Comparison of ENCODE assay signal across 29 cellular contexts in the genomic region with DNA sequence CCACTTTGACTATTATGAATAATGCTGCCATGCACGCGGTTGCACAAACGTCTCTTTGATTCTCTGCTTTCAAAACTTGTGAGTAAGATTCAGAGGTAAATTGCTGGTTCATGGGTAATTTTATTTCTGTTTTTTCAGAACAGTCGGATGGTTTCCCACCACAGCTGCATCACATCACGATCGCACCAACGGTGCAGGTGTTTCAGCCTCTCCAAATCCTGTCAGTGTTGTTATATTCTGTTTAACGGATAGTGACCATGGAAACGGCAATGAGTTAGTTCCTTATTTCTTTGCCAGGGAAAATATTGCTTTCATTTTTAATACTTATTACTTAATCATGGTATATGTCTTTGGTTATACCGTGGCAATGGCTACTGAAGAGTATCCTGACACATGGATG. TPM values are rescaled to one million over a fixed set of nuclear protein-coding genes. Genes with fewer than 3 reads are reported as not detected.
"Had no signal": no experiment of that assay in that cellular context is flagged by ENCODE, and none has a peak within 500 bp of the region (broad histone marks: within the 10 kb centered on the region; RNA-seq: fewer than 3 reads in every experiment).

No MANE protein-coding gene starts in this region.

- DNase-seq: activated CD4-positive, alpha-beta T cell treated with anti-CD3 and anti-CD28 coated beads for 1 hour; activated CD4-positive, alpha-beta T cell treated with anti-CD3 and anti-CD28 coated beads, Interleukin-2, amount 10 ng/mL, durations not matched to agents 24 days and 14 days; activated CD4-positive, alpha-beta T cell treated with anti-CD3 and anti-CD28 coated beads, Interleukin-2, amount 50 U/mL, for 4 hours; activated CD4-positive, CD25-positive, alpha-beta regulatory T cell; activated CD8-positive, alpha-beta T cell treated with anti-CD3 and anti-CD28 coated beads for 36 hours; activated effector memory CD4-positive, alpha-beta T cell treated with Interleukin-2 at 50 U/mL for 16 hours; activated naive CD4-positive, alpha-beta T cell treated with anti-CD3 and anti-CD28 coated beads, Interleukin-2, amount 10 ng/mL, durations not matched to agents 7 days and 5 days; activated naive CD8-positive, alpha-beta T cell treated with anti-CD3 and anti-CD28 coated beads, Interleukin-2, amount 50 U/mL, for 24 hours; activated T-cell treated with anti-CD3 and anti-CD28 coated beads, Interleukin-2, amount 50 U/mL, for 1 hour; aorta; brain microvascular endothelial cell; NCI-H1105; NCI-H1417 treated with DMSO at 0.1 percent for 48 hours; NCI-H187 treated with DMSO at 0.1 percent for 48 hours; NCI-H2081; NCI-H226; NCI-H524 treated with DMSO at 0.1 percent for 48 hours; Right ventricle myocardium superior; SW 1271; T-helper 1 cell; T-helper 2 cell; T-helper 9 cell had no signal

- ATAC-seq: activated CD8-positive, alpha-beta T cell treated with anti-CD3 and anti-CD28 coated beads for 36 hours; activated naive CD8-positive, alpha-beta T cell treated with anti-CD3 and anti-CD28 coated beads, Interleukin-2, amount 50 U/mL, for 24 hours had no signal

- H3K27ac Mint-ChIP-seq: activated CD4-positive, alpha-beta T cell treated with anti-CD3 and anti-CD28 coated beads, Interleukin-2, amount 10 ng/mL, durations not matched to agents 24 days and 14 days; activated CD8-positive, alpha-beta T cell treated with anti-CD3 and anti-CD28 coated beads for 36 hours; activated naive CD4-positive, alpha-beta T cell treated with anti-CD3 and anti-CD28 coated beads, Interleukin-2, amount 10 ng/mL, durations not matched to agents 7 days and 5 days; activated naive CD8-positive, alpha-beta T cell; activated naive CD8-positive, alpha-beta T cell treated with anti-CD3 and anti-CD28 coated beads, Interleukin-2, amount 50 U/mL, for 24 hours had no signal

- H3K27me3 Mint-ChIP-seq: activated CD4-positive, alpha-beta T cell treated with anti-CD3 and anti-CD28 coated beads, Interleukin-2, amount 10 ng/mL, durations not matched to agents 24 days and 14 days; activated CD8-positive, alpha-beta T cell treated with anti-CD3 and anti-CD28 coated beads for 36 hours; activated naive CD4-positive, alpha-beta T cell treated with anti-CD3 and anti-CD28 coated beads, Interleukin-2, amount 10 ng/mL, durations not matched to agents 7 days and 5 days; activated naive CD8-positive, alpha-beta T cell; activated naive CD8-positive, alpha-beta T cell treated with anti-CD3 and anti-CD28 coated beads, Interleukin-2, amount 50 U/mL, for 24 hours; central memory CD8-positive, alpha-beta T cell had no signal

- H3K27ac ChIP-seq: brain microvascular endothelial cell, VCaP had no signal

- H3K36me3 Mint-ChIP-seq: activated naive CD4-positive, alpha-beta T cell treated with anti-CD3 and anti-CD28 coated beads, Interleukin-2, amount 10 ng/mL, durations not matched to agents 7 days and 5 days had no signal

- H3K27me3 ChIP-seq: brain microvascular endothelial cell had no signal

- H3K4me1 Mint-ChIP-seq: activated CD4-positive, alpha-beta T cell treated with anti-CD3 and anti-CD28 coated beads, Interleukin-2, amount 10 ng/mL, durations not matched to agents 24 days and 14 days; activated naive CD4-positive, alpha-beta T cell treated with anti-CD3 and anti-CD28 coated beads, Interleukin-2, amount 10 ng/mL, durations not matched to agents 7 days and 5 days; activated naive CD8-positive, alpha-beta T cell treated with anti-CD3 and anti-CD28 coated beads, Interleukin-2, amount 50 U/mL, for 24 hours; central memory CD8-positive, alpha-beta T cell had no signal

- H3K4me3 Mint-ChIP-seq: activated CD4-positive, alpha-beta T cell treated with anti-CD3 and anti-CD28 coated beads, Interleukin-2, amount 10 ng/mL, durations not matched to agents 24 days and 14 days; activated CD8-positive, alpha-beta T cell treated with anti-CD3 and anti-CD28 coated beads for 36 hours; activated naive CD4-positive, alpha-beta T cell treated with anti-CD3 and anti-CD28 coated beads, Interleukin-2, amount 10 ng/mL, durations not matched to agents 7 days and 5 days; activated naive CD8-positive, alpha-beta T cell; activated naive CD8-positive, alpha-beta T cell treated with anti-CD3 and anti-CD28 coated beads, Interleukin-2, amount 50 U/mL, for 24 hours; central memory CD8-positive, alpha-beta T cell had no signal

RNA-seq across cellular contexts. Expression of gene ZNF835, which starts 19.1 kb away (rescaled TPM):
- total RNA-seq: chondrocyte, NCI-H460, OCI-LY7 had no signal

RNA-seq across cellular contexts. Expression of gene SMIM17, which starts 47.7 kb away (rescaled TPM):
- total RNA-seq: activated CD4-positive, alpha-beta T cell treated with anti-CD3 and anti-CD28 coated beads, Interleukin-2, amount 10 ng/mL, durations not matched to agents 24 days and 14 days; activated CD8-positive, alpha-beta memory T cell treated with anti-CD3 and anti-CD28 coated beads for 36 hours; activated CD8-positive, alpha-beta T cell treated with anti-CD3 and anti-CD28 coated beads for 36 hours; OCI-LY7; Right ventricle myocardium superior had no signal
